Comparison of ENCODE assay signal across 8 cellular contexts in the genomic region with DNA sequence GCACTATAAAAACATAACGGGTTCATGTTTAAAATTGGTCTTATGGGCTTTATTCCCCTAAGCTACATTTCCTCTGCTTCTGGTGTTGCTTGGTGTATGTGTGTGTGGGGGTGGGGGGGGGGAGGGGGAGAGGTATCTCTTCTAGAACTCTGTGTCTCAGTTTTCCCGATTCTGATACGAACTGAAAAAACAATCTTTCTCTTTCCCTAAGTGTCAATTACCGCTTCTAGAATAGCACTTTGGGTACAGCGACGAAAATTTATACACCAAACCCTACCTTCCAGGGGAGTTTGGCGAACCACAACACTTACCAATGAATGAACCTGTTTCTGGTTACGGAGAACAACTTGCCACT. TPM values are rescaled to one million over a fixed set of nuclear protein-coding genes. Genes with fewer than 3 reads are reported as not detected.
DNase-seq lines count a peak whose midpoint lies in the region; ATAC-seq and TF ChIP-seq lines count a peak whose summit lies in the region.

No MANE protein-coding gene starts in this region.

- no peaks in the 10 kb centered on the region for H3K27me3 Mint-ChIP-seq in activated naive CD8-positive, alpha-beta T cell

- H3K4me1 ChIP-seq in iPS-20b (ENCODE audit: insufficient read depth, low read length) (peaks cover 8% of the 10 kb centered on the region; the same call in 1 of the 2 replicates), stomach (peaks cover 18 to 56% (median 45%) of the 10 kb centered on the region in 4 donors)

- H3K27me3 ChIP-seq in iPS-20b (ENCODE audit: insufficient read depth, low read length) (no peaks in the 10 kb centered on the region), stomach (no peaks in the 10 kb centered on the region)

- intact Hi-C loops in stomach (cut with DNase I; ENCODE audit: low total_unique reads) = no loop called here

- peaks cover 5% of the 10 kb centered on the region for H3K36me3 Mint-ChIP-seq in activated naive CD8-positive, alpha-beta T cell

- H3K9me3 ChIP-seq in iPS-20b (ENCODE audit: insufficient read depth, low read depth, low read length) (no peaks in the 10 kb centered on the region), stomach (no peaks in the 10 kb centered on the region)

- no peaks in the 10 kb centered on the region for H3K9me3 Mint-ChIP-seq in activated naive CD8-positive, alpha-beta T cell (ENCODE audit: low read depth)

- H3K27ac ChIP-seq in iPS-20b (ENCODE audit: low read length) = peak overlapping the region; percentile 83
- peak overlapping the region; percentile 83 to 98 (median 96) for H3K27ac ChIP-seq in stomach

- peak; percentile 43 for DNase-seq in NCI-H2029 (lab: John Stamatoyannopoulos, UW)
- no peak for DNase-seq in NCI-H2029 treated with DMSO at 0.1 percent for 48 hours (lab: John Stamatoyannopoulos, UW)
- no peak for DNase-seq in stomach
- no peak for DNase-seq in NCI-H1694 treated with DMSO at 0.1 percent for 48 hours (lab: John Stamatoyannopoulos, UW)
- DNase-seq in activated CD4-positive, alpha-beta T cell treated with anti-CD3 and anti-CD28 coated beads for 4 hours = no peak

- H3K4me3 Mint-ChIP-seq in activated naive CD8-positive, alpha-beta T cell = peak overlapping the region; percentile 96

- ATAC-seq in GM18867 (IDR thresholded peaks at IDR 0.05; ENCODE audit: unreplicated experiment) = no peak

- TF ChIP-seq POLR2A in stomach (IDR thresholded peaks at IDR 0.05) = no peak

- peak overlapping the region; percentile 98 for H3K9ac ChIP-seq in iPS-20b (ENCODE audit: low read depth, low read length)

- no peak for TF ChIP-seq EP300 in stomach (IDR thresholded peaks at IDR 0.05)

- WGBS in stomach, 5 donors = 1 to 3% (median 2%) methylated on average over 8 of the region's 8 CpGs

- peak overlapping the region; percentile 99 for H3K27ac Mint-ChIP-seq in activated naive CD8-positive, alpha-beta T cell

- no peak for TF ChIP-seq CTCF in stomach (IDR thresholded peaks at IDR 0.05)

- H3K36me3 ChIP-seq in iPS-20b (ENCODE audit: insufficient read depth, low read depth, low read length) = peaks cover 46% of the 10 kb centered on the region
- H3K36me3 ChIP-seq in stomach = peaks cover 5 to 32% (median 31%) of the 10 kb centered on the region in 4 donors

- H3K4me1 Mint-ChIP-seq in activated naive CD8-positive, alpha-beta T cell (ENCODE audit: low read depth) = peaks cover 45% of the 10 kb centered on the region

- H3K4me3 ChIP-seq in iPS-20b (ENCODE audit: low read length) (peak overlapping the region; percentile 99), stomach (peak overlapping the region; percentile 79 to 90 (median 84))

RNA-seq across cellular contexts. Expression of a gene that starts 0.6 kb away (rescaled TPM):
- total RNA-seq in stomach = 10 to 100 TPM; 10.7 to 77.5 (median 21.6) TPM
- polyA plus RNA-seq in stomach = 10 to 100 TPM in 1 of 3 donors, 1 to 10 TPM in 2; 7.9 to 11.1 (median 8.4) TPM
